Comparison of ENCODE assay signal across 18 cellular contexts in genomic region chr12:25960926-25961325, GRCh38. TPM values are rescaled to one million over a fixed set of nuclear protein-coding genes. Genes with fewer than 3 reads are reported as not detected.
DNase-seq lines count a peak whose midpoint lies in the region; ATAC-seq and TF ChIP-seq lines count a peak whose summit lies in the region.
"Had no signal": no experiment of that assay in that cellular context is flagged by ENCODE, and none has a peak within 500 bp of the region (broad histone marks: within the 10 kb centered on the region; RNA-seq: fewer than 3 reads in every experiment).

No MANE protein-coding gene starts in this region.

- CTCF ChIA-PET in activated naive CD4-positive, alpha-beta T cell treated with anti-CD3 and anti-CD28 coated beads, Interleukin-2, amount 10 ng/mL, durations not matched to agents 7 days and 5 days (lab: Charles Lee): no interaction called here

- no peak overlapping the region for H3K27ac ChIP-seq in endodermal cell (ENCODE audit: low read depth, low read length)
- H3K27ac ChIP-seq in muscle layer of colon (ENCODE audit: low read depth, low read length): peak overlapping the region; percentile 91

- peaks cover 30% of the 10 kb centered on the region for H3K9me3 ChIP-seq in endodermal cell (ENCODE audit: control insufficient read depth, low read length)
- no peaks in the 10 kb centered on the region for H3K9me3 ChIP-seq in muscle layer of colon (ENCODE audit: low read length)
- H3K9me3 ChIP-seq: ascending aorta, heart right ventricle had no signal

- no peak for DNase-seq in activated naive CD4-positive, alpha-beta T cell treated with anti-CD3 and anti-CD28 coated beads, Interleukin-2, amount 10 ng/mL, durations not matched to agents 7 days and 5 days
- no peak for DNase-seq in endodermal cell
- DNase-seq in type B pancreatic cell (ENCODE audit: extremely low spot score, unreplicated experiment): no peak
- no peak for DNase-seq in anterior cingulate cortex (lab: John Stamatoyannopoulos, UW)
- DNase-seq in activated T-cell treated with anti-CD3 and anti-CD28 coated beads, Interleukin-2, amount 50 U/mL, for 72 hours: no peak
- no peak for DNase-seq in retina
- DNase-seq: 8988T; effector memory CD8-positive, alpha-beta T cell; left colon; naive thymus-derived CD4-positive, alpha-beta T cell; NCI-H1105 had no signal

- TF ChIP-seq CTCF in endodermal cell (conservative IDR thresholded peaks at IDR 0.05): no peak
- no peak for TF ChIP-seq CTCF in type B pancreatic cell (conservative IDR thresholded peaks at IDR 0.05)

- H3K9ac ChIP-seq in endodermal cell (ENCODE audit: extremely low read depth, low read length, poor library complexity, severe bottlenecking): no peak overlapping the region
- peak overlapping the region; percentile 74 for H3K9ac ChIP-seq in muscle layer of colon (ENCODE audit: low read length)

- H3K27ac Mint-ChIP-seq in activated naive CD4-positive, alpha-beta T cell treated with anti-CD3 and anti-CD28 coated beads, Interleukin-2, amount 50 U/mL, for 24 hours: no peak overlapping the region
- H3K27ac Mint-ChIP-seq in activated naive CD4-positive, alpha-beta T cell treated with anti-CD3 and anti-CD28 coated beads, Interleukin-2, amount 10 ng/mL, durations not matched to agents 7 days and 5 days: no peak overlapping the region
- H3K27ac Mint-ChIP-seq in endodermal cell (no peak overlapping the region), type B pancreatic cell (no peak overlapping the region)
- no peak overlapping the region for H3K27ac Mint-ChIP-seq in activated T-cell treated with anti-CD3 and anti-CD28 coated beads, Interleukin-2, amount 50 U/mL, for 72 hours
- H3K27ac Mint-ChIP-seq: activated T-helper 2 cell treated with anti-CD3 and anti-CD28 coated beads, Interferon-gamma antibody, Interleukin-2, Interleukin-4, amounts not matched to agents 10 μg/mL and 5 μg/mL and 100 μg/mL, durations not matched to agents 14 hours and 24 hours and 36 hours; effector memory CD8-positive, alpha-beta T cell; naive thymus-derived CD4-positive, alpha-beta T cell; stimulated activated effector memory CD8-positive, alpha-beta T cell treated with anti-CD3 and anti-CD28 coated beads, Interleukin-12 subunit alpha, Interleukin-12 subunit beta, amount 100 ng/mL, for 72 hours had no signal

- 81 to 84% methylated on average over 2 to 4 of the region's 4 CpGs for WGBS in endodermal cell (ENCODE audit: insufficient coverage in 1 of 2, insufficient read length in 1 of 2), 2 experiments

- ATAC-seq in activated T-cell treated with anti-CD3 and anti-CD28 coated beads, Interleukin-2, amount 50 U/mL, for 72 hours (replicated peaks in 1 of 2): no peak
- ATAC-seq: effector memory CD8-positive, alpha-beta T cell; HepG2; left colon; stimulated activated effector memory CD8-positive, alpha-beta T cell treated with anti-CD3 and anti-CD28 coated beads, Interleukin-12 subunit alpha, Interleukin-12 subunit beta, amount 100 ng/mL, for 72 hours had no signal

- H3K4me3 ChIP-seq in endodermal cell (ENCODE audit: low read length) (peak overlapping the region; percentile 98), muscle layer of colon (ENCODE audit: low read depth in 1 of 2, low read length in 2 of 2) (peak overlapping the region in 1 of 2 donors; percentile 78)

- no peaks in the 10 kb centered on the region for H3K9me3 Mint-ChIP-seq in activated naive CD4-positive, alpha-beta T cell treated with anti-CD3 and anti-CD28 coated beads, Interleukin-2, amount 50 U/mL, for 24 hours
- H3K9me3 Mint-ChIP-seq in activated naive CD4-positive, alpha-beta T cell treated with anti-CD3 and anti-CD28 coated beads, Interleukin-2, amount 10 ng/mL, durations not matched to agents 7 days and 5 days: no peaks in the 10 kb centered on the region
- peaks cover 20% of the 10 kb centered on the region for H3K9me3 Mint-ChIP-seq in endodermal cell
- H3K9me3 Mint-ChIP-seq in type B pancreatic cell: no peaks in the 10 kb centered on the region
- peaks cover 0 to 3% of the 10 kb centered on the region in 2 donors for H3K9me3 Mint-ChIP-seq in activated T-cell treated with anti-CD3 and anti-CD28 coated beads, Interleukin-2, amount 50 U/mL, for 72 hours
- H3K9me3 Mint-ChIP-seq: activated T-helper 2 cell treated with anti-CD3 and anti-CD28 coated beads, Interferon-gamma antibody, Interleukin-2, Interleukin-4, amounts not matched to agents 10 μg/mL and 5 μg/mL and 100 μg/mL, durations not matched to agents 14 hours and 24 hours and 36 hours; effector memory CD8-positive, alpha-beta T cell; stimulated activated effector memory CD8-positive, alpha-beta T cell treated with anti-CD3 and anti-CD28 coated beads, Interleukin-12 subunit alpha, Interleukin-12 subunit beta, amount 100 ng/mL, for 72 hours had no signal

- H3K27me3 Mint-ChIP-seq in activated naive CD4-positive, alpha-beta T cell treated with anti-CD3 and anti-CD28 coated beads, Interleukin-2, amount 50 U/mL, for 24 hours: peaks cover 47% of the 10 kb centered on the region
- peaks cover 66% of the 10 kb centered on the region for H3K27me3 Mint-ChIP-seq in activated naive CD4-positive, alpha-beta T cell treated with anti-CD3 and anti-CD28 coated beads, Interleukin-2, amount 10 ng/mL, durations not matched to agents 7 days and 5 days
- H3K27me3 Mint-ChIP-seq in endodermal cell (ENCODE audit: insufficient read depth): no peaks in the 10 kb centered on the region
- H3K27me3 Mint-ChIP-seq in type B pancreatic cell: peaks cover 3% of the 10 kb centered on the region
- H3K27me3 Mint-ChIP-seq in activated T-cell treated with anti-CD3 and anti-CD28 coated beads, Interleukin-2, amount 50 U/mL, for 72 hours (ENCODE audit: low read depth): peaks cover 53% of the 10 kb centered on the region

- H3K4me1 ChIP-seq in endodermal cell (ENCODE audit: control insufficient read depth, insufficient read depth, low read length) (no peaks in the 10 kb centered on the region), muscle layer of colon (ENCODE audit: insufficient read depth, low read length) (peaks cover 41% of the 10 kb centered on the region)

- no peaks in the 10 kb centered on the region for H3K27me3 ChIP-seq in endodermal cell (ENCODE audit: control insufficient read depth, insufficient read depth, low read length, poor library complexity, severe bottlenecking)
- no peaks in the 10 kb centered on the region for H3K27me3 ChIP-seq in muscle layer of colon (ENCODE audit: control insufficient read depth in 1 of 2, insufficient read depth in 2 of 2, low read length in 2 of 2)
- H3K27me3 ChIP-seq: ascending aorta had no signal

- peaks cover 13% of the 10 kb centered on the region for H3K4me1 Mint-ChIP-seq in activated naive CD4-positive, alpha-beta T cell treated with anti-CD3 and anti-CD28 coated beads, Interleukin-2, amount 50 U/mL, for 24 hours
- H3K4me1 Mint-ChIP-seq in activated naive CD4-positive, alpha-beta T cell treated with anti-CD3 and anti-CD28 coated beads, Interleukin-2, amount 10 ng/mL, durations not matched to agents 7 days and 5 days: peaks cover 11% of the 10 kb centered on the region
- H3K4me1 Mint-ChIP-seq in endodermal cell (peaks cover 37% of the 10 kb centered on the region), type B pancreatic cell (ENCODE audit: unreplicated experiment) (peaks cover 12% of the 10 kb centered on the region)
- H3K4me1 Mint-ChIP-seq in activated T-cell treated with anti-CD3 and anti-CD28 coated beads, Interleukin-2, amount 50 U/mL, for 72 hours (ENCODE audit: low read depth): peaks cover 12% of the 10 kb centered on the region
- H3K4me1 Mint-ChIP-seq: stimulated activated effector memory CD8-positive, alpha-beta T cell treated with anti-CD3 and anti-CD28 coated beads, Interleukin-12 subunit alpha, Interleukin-12 subunit beta, amount 100 ng/mL, for 72 hours had no signal

- H3K4me3 Mint-ChIP-seq in activated naive CD4-positive, alpha-beta T cell treated with anti-CD3 and anti-CD28 coated beads, Interleukin-2, amount 50 U/mL, for 24 hours: peak overlapping the region; percentile 5
- no peak overlapping the region for H3K4me3 Mint-ChIP-seq in activated naive CD4-positive, alpha-beta T cell treated with anti-CD3 and anti-CD28 coated beads, Interleukin-2, amount 10 ng/mL, durations not matched to agents 7 days and 5 days
- H3K4me3 Mint-ChIP-seq in endodermal cell (peak overlapping the region; percentile 94), type B pancreatic cell (peak overlapping the region; percentile 96)
- H3K4me3 Mint-ChIP-seq in activated T-cell treated with anti-CD3 and anti-CD28 coated beads, Interleukin-2, amount 50 U/mL, for 72 hours: peak overlapping the region in 1 of 2 donors; percentile 88
- H3K4me3 Mint-ChIP-seq: effector memory CD8-positive, alpha-beta T cell had no signal

- H3K36me3 Mint-ChIP-seq in activated naive CD4-positive, alpha-beta T cell treated with anti-CD3 and anti-CD28 coated beads, Interleukin-2, amount 50 U/mL, for 24 hours: no peaks in the 10 kb centered on the region
- H3K36me3 Mint-ChIP-seq in activated naive CD4-positive, alpha-beta T cell treated with anti-CD3 and anti-CD28 coated beads, Interleukin-2, amount 10 ng/mL, durations not matched to agents 7 days and 5 days: no peaks in the 10 kb centered on the region
- peaks cover 44% of the 10 kb centered on the region for H3K36me3 Mint-ChIP-seq in endodermal cell (ENCODE audit: low read depth)
- peaks cover 30% of the 10 kb centered on the region for H3K36me3 Mint-ChIP-seq in type B pancreatic cell
- H3K36me3 Mint-ChIP-seq in activated T-cell treated with anti-CD3 and anti-CD28 coated beads, Interleukin-2, amount 50 U/mL, for 72 hours (ENCODE audit: insufficient read depth in 2 of 2): no peaks in the 10 kb centered on the region
- H3K36me3 Mint-ChIP-seq: stimulated activated effector memory CD8-positive, alpha-beta T cell treated with anti-CD3 and anti-CD28 coated beads, Interleukin-12 subunit alpha, Interleukin-12 subunit beta, amount 100 ng/mL, for 72 hours had no signal

- H3K36me3 ChIP-seq in endodermal cell (ENCODE audit: control insufficient read depth, insufficient read depth, low read length) (peaks cover 41% of the 10 kb centered on the region), muscle layer of colon (ENCODE audit: insufficient read depth, low read length) (no peaks in the 10 kb centered on the region)
- H3K36me3 ChIP-seq: ascending aorta had no signal

RNA-seq across cellular contexts. Expression of gene RASSF8, which starts 2.4 kb away (rescaled TPM):
- 100 to 1,000 TPM in 1 of 2 donors, 10 to 100 TPM in 1; 87.0 to 183 TPM for total RNA-seq in endodermal cell
- 29.0 TPM for polyA plus RNA-seq in endodermal cell (2013, experiment 1 of 2)
- polyA plus RNA-seq in endodermal cell (2013, experiment 2 of 2): 30.8 TPM
- 46.3 and 65.1 TPM in 2 replicates for total RNA-seq in type B pancreatic cell (ENCODE audit: low replicate concordance)
- 10 to 100 TPM in 1 of 2 donors, 1 to 10 TPM in 1; 1.3 to 12.8 TPM for total RNA-seq in activated T-cell treated with anti-CD3 and anti-CD28 coated beads, Interleukin-2, amount 50 U/mL, for 72 hours
